In genomic region chr17:58658804-58659713, GRCh38 we compare ENCODE assay signal across 8 cellular contexts. TPM values are rescaled to one million over a fixed set of nuclear protein-coding genes. Genes with fewer than 3 reads are reported as not detected.
DNase-seq lines count a peak whose midpoint lies in the region; ATAC-seq and TF ChIP-seq lines count a peak whose summit lies in the region.

No MANE protein-coding gene starts in this region.

- peaks cover 3% of the 10 kb centered on the region for H3K9me3 Mint-ChIP-seq in CD8-positive, alpha-beta T cell

- TF ChIP-seq CTCF in CD8-positive, alpha-beta T cell (IDR thresholded peaks at IDR 0.05), result no peak

- no peaks in the 10 kb centered on the region for H3K4me1 ChIP-seq in CD8-positive, alpha-beta T cell (ENCODE audit: insufficient read depth, low read length)

- POLR2A ChIA-PET in CD8-positive, alpha-beta T cell (lab: Charles Lee), result interaction anchor here (0.8 to 3.2 kb wide), 4 partner anchors 11 to 141 kb away, joined by 4 to 20 read pairs (median 4); partner anchors contain the start of genes RAD51C and TEX14

- peak; percentile 56 to 84 (median 71) for DNase-seq in CD8-positive, alpha-beta T cell
- DNase-seq in HT1080 (ENCODE audit: low read depth), result peak; percentile 84
- DNase-seq in NOMO-1 treated with DMSO at 0.1 percent for 48 hours (lab: John Stamatoyannopoulos, UW; ENCODE audit: unreplicated experiment), result peak; percentile 89
- DNase-seq in activated CD8-positive, alpha-beta memory T cell treated with anti-CD3 and anti-CD28 coated beads, Interleukin-2, amount 50 U/mL, for 4 hours, result peak; percentile 63
- peak; percentile 82 for DNase-seq in epidermal melanocyte (ENCODE audit: insufficient read length, low spot score)
- DNase-seq in midbrain (lab: John Stamatoyannopoulos, UW), result peak; percentile 87
- DNase-seq in stimulated activated CD8-positive, alpha-beta memory T cell treated with anti-CD3 and anti-CD28 coated beads, Interleukin-15, amount 100 ng/mL, for 4 hours (ENCODE audit: low read depth in 2 of 2), result peak; percentile 26 to 48

- H3K27me3 Mint-ChIP-seq in CD8-positive, alpha-beta T cell (ENCODE audit: low read depth), result no peaks in the 10 kb centered on the region

- H3K27ac Mint-ChIP-seq in CD8-positive, alpha-beta T cell, result peak overlapping the region; percentile 100

- H3K4me3 Mint-ChIP-seq in CD8-positive, alpha-beta T cell, result peak overlapping the region; percentile 77

- no peaks in the 10 kb centered on the region for H3K9me3 ChIP-seq in CD8-positive, alpha-beta T cell (ENCODE audit: low read length)

- H3K4me1 Mint-ChIP-seq in CD8-positive, alpha-beta T cell (ENCODE audit: low read depth), result peaks cover 17% of the 10 kb centered on the region

- peaks cover 3% of the 10 kb centered on the region for H3K36me3 Mint-ChIP-seq in CD8-positive, alpha-beta T cell

- no peaks in the 10 kb centered on the region for H3K36me3 ChIP-seq in CD8-positive, alpha-beta T cell (ENCODE audit: insufficient read depth, low read length)

- no peaks in the 10 kb centered on the region for H3K27me3 ChIP-seq in CD8-positive, alpha-beta T cell (ENCODE audit: insufficient read depth, low read length)

- H3K4me3 ChIP-seq in CD8-positive, alpha-beta T cell (ENCODE audit: low read depth, low read length), result peak overlapping the region; percentile 41

- H3K27ac ChIP-seq in CD8-positive, alpha-beta T cell (ENCODE audit: low read depth, low read length), result peak overlapping the region; percentile 96

- peak; percentile 83 for ATAC-seq in CD8-positive, alpha-beta T cell
- peak; percentile 64 for ATAC-seq in GM19463 (IDR thresholded peaks at IDR 0.05; ENCODE audit: unreplicated experiment)

- CTCF ChIA-PET in CD8-positive, alpha-beta T cell (lab: Charles Lee), result interaction anchor here (0.9 kb wide), 1 partner anchor 33 kb away, joined by 4 read pairs; the partner anchor contains the start of genes RAD51C and TEX14

- intact Hi-C loops in CD8-positive, alpha-beta T cell (cut with DNase I, micrococcal nuclease), result loop anchor here (1.0 to 10.0 kb wide), 9 partner anchors 27 to 324 kb away; partner anchors contain the start of genes RAD51C (in 2 of the 2), TEX14 (in 2 of the 2) and MTMR4 (in 1 of the 2)

RNA-seq across cellular contexts. Expression of gene TEX14, which starts 32.8 kb away (rescaled TPM):
- 1 to 10 TPM in 1 of 2 experiments, under 1 TPM in 1; 0.94 to 1.3 TPM for total RNA-seq in CD8-positive, alpha-beta T cell
- total RNA-seq in HT1080 (2014; rRNA removed; shearing (Covaris generic)), result 2.5 and 2.7 TPM in 2 replicates
- polyA plus RNA-seq in HT1080 (2015; cell fraction: cytosol; rRNA removed), result 3.3 and 4.5 TPM in 2 replicates
- 10.8 and 10.9 TPM in 2 replicates for polyA plus RNA-seq in HT1080 (2015; cell fraction: nucleus; rRNA removed)

RNA-seq across cellular contexts. Expression of gene RAD51C, which starts 33.3 kb away (rescaled TPM):
- 10 to 100 TPM in 1 of 2 experiments, 1 to 10 TPM in 1; 10.0 to 10.7 TPM for total RNA-seq in CD8-positive, alpha-beta T cell
- 59.6 and 78.1 TPM in 2 replicates for total RNA-seq in HT1080 (2014; rRNA removed; shearing (Covaris generic))
- 57.4 and 69.0 TPM in 2 replicates for polyA plus RNA-seq in HT1080 (2015; cell fraction: cytosol; rRNA removed)
- polyA plus RNA-seq in HT1080 (2015; cell fraction: nucleus; rRNA removed), result 36.8 and 50.5 TPM in 2 replicates

Comparison
In these comparisons a context has a peak if more than half of its experiments do, and no peak if none do; other contexts are left out.
1. Peak in every context shown above with its lines: DNase-seq, ATAC-seq, H3K4me3 ChIP-seq and H3K27ac ChIP-seq.
2. DNase-seq: peak in every context shown above with its lines; median percentile 89 in NOMO-1 treated with DMSO at 0.1 percent for 48 hours; 87 in midbrain; 84 in HT1080; 82 in epidermal melanocyte; 71 in CD8-positive, alpha-beta T cell; 63 in activated CD8-positive, alpha-beta memory T cell treated with anti-CD3 and anti-CD28 coated beads, Interleukin-2, amount 50 U/mL, for 4 hours; 37 in stimulated activated CD8-positive, alpha-beta memory T cell treated with anti-CD3 and anti-CD28 coated beads, Interleukin-15, amount 100 ng/mL, for 4 hours.